In genomic region chr3:30617069-30617468, GRCh38 we compare ENCODE assay signal across 20 cellular contexts. TPM values are rescaled to one million over a fixed set of nuclear protein-coding genes. Genes with fewer than 3 reads are reported as not detected.
A peak's percentile ranks its signal among the peaks of the same experiment; 100 is the strongest.
DNase-seq lines count a peak whose midpoint lies in the region; ATAC-seq, FAIRE-seq and TF ChIP-seq lines count a peak whose summit lies in the region.
"Had no signal": no experiment of that assay in that cellular context is flagged by ENCODE, and none has a peak within 500 bp of the region (broad histone marks: within the 10 kb centered on the region; RNA-seq: fewer than 3 reads in every experiment).

No MANE protein-coding gene starts in this region.

- H3K4me3 ChIP-seq in HepG2 (replicated peaks in 1 of 3; ENCODE audit: insufficient read depth in 1 of 3, low read depth in 2 of 3, low read length in 3 of 3) (no peak overlapping the region; a peak in 1 of 6 replicates), right lobe of liver (no peak overlapping the region), vagina (no peak overlapping the region), MG63 (no peak overlapping the region)
- H3K4me3 ChIP-seq: cardiac muscle cell, K562 had no signal

- FAIRE-seq in HepG2 (lab: Jason Lieb, UNC) = no peak
- FAIRE-seq: GM19239, K562 had no signal

- H3K36me3 Mint-ChIP-seq in activated CD8-positive, alpha-beta T cell treated with anti-CD3 and anti-CD28 coated beads for 36 hours (ENCODE audit: low read depth) = peaks cover 85% of the 10 kb centered on the region
- H3K36me3 Mint-ChIP-seq in mesothelial cell of epicardium = no peaks in the 10 kb centered on the region

- TF ChIP-seq POLR2A in HepG2 (IDR thresholded peaks at IDR 0.05; ENCODE audit: insufficient read depth in 1 of 2, low read depth in 2 of 2, low read length in 2 of 2) (no peak), right lobe of liver (IDR thresholded peaks at IDR 0.05) (no peak), vagina (IDR thresholded peaks at IDR 0.05) (no peak)

- peaks cover 98% of the 10 kb centered on the region for H3K79me2 ChIP-seq in HepG2 (ENCODE audit: insufficient read depth, low read length)

- H3K36me3 ChIP-seq in HepG2 (replicated peaks in 1 of 2; ENCODE audit: control insufficient read depth in 1 of 2, insufficient read depth in 2 of 2, low read length in 2 of 2) (peaks cover 17 to 65% of the 10 kb centered on the region in 2 experiments), right lobe of liver (no peaks in the 10 kb centered on the region), vagina (no peaks in the 10 kb centered on the region), MG63 (no peaks in the 10 kb centered on the region; the same call in 1 of the 2 replicates)
- H3K36me3 ChIP-seq: cardiac muscle cell had no signal

- intact Hi-C loops in HepG2 (cut with micrococcal nuclease; ENCODE audit: unreplicated experiment) (loop anchor here (2.0 kb wide), 1 partner anchor 76 kb away; no protein-coding TSS in a partner anchor), right lobe of liver (cut with DNase I) (no loop called here), vagina (cut with DNase I) (loop anchor here (10.0 kb wide), 1 partner anchor 68 kb away; no protein-coding TSS in a partner anchor)
- intact Hi-C loops in activated CD8-positive, alpha-beta T cell treated with anti-CD3 and anti-CD28 coated beads for 36 hours (cut with micrococcal nuclease) = no loop called here

- no peak for ATAC-seq in HepG2
- ATAC-seq in right lobe of liver = no peak
- ATAC-seq in activated CD8-positive, alpha-beta T cell treated with anti-CD3 and anti-CD28 coated beads for 36 hours = no peak
- no peak for ATAC-seq in HG02610 (IDR thresholded peaks at IDR 0.05; ENCODE audit: unreplicated experiment)
- ATAC-seq: K562, Right ventricle myocardium inferior had no signal

- H3K9me3 Mint-ChIP-seq in activated CD8-positive, alpha-beta T cell treated with anti-CD3 and anti-CD28 coated beads for 36 hours = no peaks in the 10 kb centered on the region
- H3K9me3 Mint-ChIP-seq in mesothelial cell of epicardium = no peaks in the 10 kb centered on the region

- H4K20me1 ChIP-seq in HepG2 (ENCODE audit: insufficient read depth, low read length) = peaks cover 100% of the 10 kb centered on the region

- H3K4me3 Mint-ChIP-seq in activated CD8-positive, alpha-beta T cell treated with anti-CD3 and anti-CD28 coated beads for 36 hours = peak overlapping the region; percentile 69
- H3K4me3 Mint-ChIP-seq in mesothelial cell of epicardium = no peak overlapping the region

- no TSS peak for BruUV-seq in HepG2 (replicated peaks; lab: Mats Ljungman, UMichigan)

- in situ Hi-C loops in HepG2 (cut with HindIII; ENCODE audit: extremely low pct_ligation_motif_present, low pct_unique_long_range_greater_than_20kb) = no loop called here

- POLR2A ChIA-PET in HepG2 (lab: Yijun Ruan, JAX) = interaction anchor here (1.6 kb wide), 1 partner anchor 11 kb away, joined by 5 read pairs; the partner anchor contains the start of gene TGFBR2
- POLR2A ChIA-PET in activated CD8-positive, alpha-beta T cell treated with anti-CD3 and anti-CD28 coated beads for 36 hours (lab: Charles Lee) = interaction anchor here (0.6 to 6.7 kb wide), 9 partner anchors 8 to 635 kb away, joined by 3 to 107 read pairs (median 14); partner anchors contain the start of gene TGFBR2

- WGBS in HepG2 (ENCODE audit: low lambda C conversion rate) = 86% methylated on average over 5 of the region's 5 CpGs
- 97% methylated on average over 5 of the region's 5 CpGs for WGBS in right lobe of liver (ENCODE audit: insufficient coverage, low coverage, low lambda C conversion rate, missing lambda C conversion rate)

- TF ChIP-seq EP300 in HepG2 (IDR thresholded peaks at IDR 0.05; ENCODE audit: low read depth in 2 of 2, low read length in 2 of 2) = no peak
- TF ChIP-seq EP300 in HepG2 (CRISPR knock-in tag; IDR thresholded peaks at IDR 0.05; ENCODE audit: borderline replicate concordance) = no peak

- H2AFZ ChIP-seq in HepG2 (ENCODE audit: low read length) = no peak overlapping the region

- peak overlapping the region; percentile 92 for H3K4me2 ChIP-seq in HepG2 (ENCODE audit: low read depth, low read length)

- no peak for DNase-seq in HepG2 (ENCODE audit: low spot score)
- DNase-seq in right lobe of liver = no peak
- no peak for DNase-seq in activated CD8-positive, alpha-beta T cell treated with anti-CD3 and anti-CD28 coated beads for 36 hours
- DNase-seq in mesothelial cell of epicardium (ENCODE audit: low spot score in 2 of 2, unreplicated experiment in 2 of 2) = no peak
- DNase-seq in vagina (ENCODE audit: extremely low spot score in 2 of 2) = no peak
- DNase-seq in NCI-H1930 (lab: John Stamatoyannopoulos, UW) = no peak
- DNase-seq in MG63 = no peak
- DNase-seq: activated CD4-positive, alpha-beta T cell treated with anti-CD3 and anti-CD28 coated beads, Interleukin-2, amount 50 U/mL, for 1 hour; AML-193; DMS53; kidney glomerular epithelial cell; NCI-H1105 treated with DMSO at 0.1 percent for 48 hours; NCI-H2227 treated with DMSO at 0.1 percent for 48 hours; posterior cingulate gyrus; T-helper 9 cell had no signal

- H3K27me3 Mint-ChIP-seq in activated CD8-positive, alpha-beta T cell treated with anti-CD3 and anti-CD28 coated beads for 36 hours = no peaks in the 10 kb centered on the region
- H3K27me3 Mint-ChIP-seq in mesothelial cell of epicardium (ENCODE audit: low read depth) = no peaks in the 10 kb centered on the region

- CTCF ChIA-PET in HepG2 (lab: Yijun Ruan, JAX; ENCODE audit: low intra/inter-chr PET ratio, low total read pairs) = no interaction called here
- CTCF ChIA-PET in activated CD8-positive, alpha-beta T cell treated with anti-CD3 and anti-CD28 coated beads for 36 hours (lab: Charles Lee) = interaction anchor here (0.8 to 3.6 kb wide), 4 partner anchors 8 to 298 kb away, joined by 3 to 16 read pairs (median 9); partner anchors contain the start of gene TGFBR2

- H3K9me3 ChIP-seq in HepG2 (ENCODE audit: low read length) (no peaks in the 10 kb centered on the region), right lobe of liver (no peaks in the 10 kb centered on the region), vagina (no peaks in the 10 kb centered on the region), MG63 (no peaks in the 10 kb centered on the region)

- peaks cover 90% of the 10 kb centered on the region for H3K4me1 Mint-ChIP-seq in activated CD8-positive, alpha-beta T cell treated with anti-CD3 and anti-CD28 coated beads for 36 hours (ENCODE audit: low read depth)
- peaks cover 14% of the 10 kb centered on the region for H3K4me1 Mint-ChIP-seq in mesothelial cell of epicardium

- no peak overlapping the region for H3K9ac ChIP-seq in HepG2 (ENCODE audit: insufficient read depth, low read depth, low read length)

- no peak for TF ChIP-seq RAD21 in HepG2 (CRISPR knock-in tag; IDR thresholded peaks at IDR 0.05)

- peaks cover 100% of the 10 kb centered on the region for H3K4me1 ChIP-seq in HepG2 (ENCODE audit: insufficient read depth, low read length)
- peaks cover 0 to 31% (median 3%) of the 10 kb centered on the region in 4 donors for H3K4me1 ChIP-seq in right lobe of liver
- H3K4me1 ChIP-seq in vagina = peaks cover 94% of the 10 kb centered on the region

- H3K27ac ChIP-seq in HepG2 (ENCODE audit: extremely low read length, insufficient read depth, low read length) (no peak overlapping the region), right lobe of liver (no peak overlapping the region), vagina (peak overlapping the region; percentile 15)
- H3K27ac ChIP-seq: cardiac muscle cell had no signal

- TF ChIP-seq CTCF in HepG2 (CRISPR knock-in tag; IDR thresholded peaks at IDR 0.05) (no peak), right lobe of liver (IDR thresholded peaks at IDR 0.05) (no peak), mesothelial cell of epicardium (IDR thresholded peaks at IDR 0.05; ENCODE audit: unreplicated experiment) (no peak), vagina (IDR thresholded peaks at IDR 0.05) (no peak)
- no peak for TF ChIP-seq CTCF in activated CD8-positive, alpha-beta T cell treated with anti-CD3 and anti-CD28 coated beads for 36 hours (IDR thresholded peaks at IDR 0.05)

- H3K27me3 ChIP-seq in HepG2 (ENCODE audit: control insufficient read depth in 1 of 2, insufficient read depth in 2 of 2, low read length in 2 of 2) = no peaks in the 10 kb centered on the region; a peak in 1 of 5 replicates
- no peaks in the 10 kb centered on the region for H3K27me3 ChIP-seq in right lobe of liver
- H3K27me3 ChIP-seq in vagina = no peaks in the 10 kb centered on the region
- H3K27me3 ChIP-seq in MG63 = no peaks in the 10 kb centered on the region
- H3K27me3 ChIP-seq: cardiac muscle cell had no signal

- H3K27ac Mint-ChIP-seq in activated CD8-positive, alpha-beta T cell treated with anti-CD3 and anti-CD28 coated beads for 36 hours = peak overlapping the region; percentile 98
- peak overlapping the region; percentile 19 for H3K27ac Mint-ChIP-seq in mesothelial cell of epicardium

RNA-seq across cellular contexts. Expression of gene TGFBR2, which starts 10.7 kb away (rescaled TPM):
- total RNA-seq in HepG2 (2016; rRNA removed; fragmentation: Illumina TruSeq; extraction: Trizol) (68.1 and 82.2 TPM in 2 replicates), right lobe of liver (10 to 100 TPM; 24.9 to 52.6 (median 45.5) TPM), mesothelial cell of epicardium (14.6 to 15.8 TPM (median 15.6 TPM) in 3 replicates), vagina (176 TPM)
- 25.9 and 27.4 TPM in 2 replicates for total RNA-seq in HepG2 (2016; cell fraction: cytosol; rRNA removed; fragmentation: Illumina TruSeq; extraction: Trizol; ENCODE audit: low read depth)
- 66.0 and 82.3 TPM in 2 replicates for total RNA-seq in HepG2 (2016; cell fraction: insoluble cytoplasmic fraction; rRNA removed; fragmentation: Illumina TruSeq; extraction: Trizol)
- total RNA-seq in HepG2 (2016; cell fraction: membrane; rRNA removed; fragmentation: Illumina TruSeq; extraction: Trizol) = 67.6 and 68.8 TPM in 2 replicates
- 134 and 135 TPM in 2 replicates for total RNA-seq in HepG2 (2016; cell fraction: nucleus; rRNA removed; fragmentation: Illumina TruSeq; extraction: Trizol)
- polyA plus RNA-seq in HepG2 (2011; rRNA removed) = 187 and 204 TPM in 2 replicates
- polyA plus RNA-seq in HepG2 (2011; cell fraction: cytosol; rRNA removed) = 141 and 194 TPM in 2 replicates
- polyA plus RNA-seq in HepG2 (2011; cell fraction: nucleus; rRNA removed) = 105 and 123 TPM in 2 replicates
- 125 and 162 TPM in 2 replicates for polyA plus RNA-seq in HepG2 (2012)
- 8.6 and 9.7 TPM in 2 replicates for polyA plus RNA-seq in HepG2 (2016; cell fraction: cytosol; fragmentation: Illumina TruSeq; extraction: Trizol; ENCODE audit: low read depth)
- polyA plus RNA-seq in HepG2 (2016; cell fraction: insoluble cytoplasmic fraction; fragmentation: Illumina TruSeq; extraction: Trizol; ENCODE audit: low read depth) = 68.0 and 70.0 TPM in 2 replicates
- polyA plus RNA-seq in HepG2 (2016; cell fraction: membrane; fragmentation: Illumina TruSeq; extraction: Trizol; ENCODE audit: low read depth) = 38.2 and 38.9 TPM in 2 replicates
- 134 and 138 TPM in 2 replicates for polyA plus RNA-seq in HepG2 (2016; cell fraction: nucleus; fragmentation: Illumina TruSeq; extraction: Trizol; ENCODE audit: insufficient read depth, low read depth)
- 24.1 and 399 TPM in 2 replicates for polyA minus RNA-seq in HepG2 (2011; rRNA and poly(A)+ RNA removed; ENCODE audit: low replicate concordance)
- 188 and 237 TPM in 2 replicates for polyA minus RNA-seq in HepG2 (2011; cell fraction: cytosol; rRNA and poly(A)+ RNA removed)
- polyA minus RNA-seq in HepG2 (2011; cell fraction: nucleus; rRNA and poly(A)+ RNA removed) = 353 and 432 TPM in 2 replicates
- 10 to 100 TPM; 49.1 to 50.0 TPM for total RNA-seq in activated CD8-positive, alpha-beta T cell treated with anti-CD3 and anti-CD28 coated beads for 36 hours
- total RNA-seq in MG63 (2014; rRNA removed; shearing (Covaris generic); ENCODE audit: low replicate concordance) = 28.9 and 32.1 TPM in 2 replicates

Comparison
In these comparisons a context has a peak if more than half of its experiments do, and no peak if none do; other contexts are left out.
1. intact Hi-C loops: an anchor here in HepG2 (2.0 kb wide) and vagina (10.0 kb wide); none called in right lobe of liver and activated CD8-positive, alpha-beta T cell treated with anti-CD3 and anti-CD28 coated beads for 36 hours.